Comparison of ENCODE assay signal across 6 cellular contexts in the genomic region with DNA sequence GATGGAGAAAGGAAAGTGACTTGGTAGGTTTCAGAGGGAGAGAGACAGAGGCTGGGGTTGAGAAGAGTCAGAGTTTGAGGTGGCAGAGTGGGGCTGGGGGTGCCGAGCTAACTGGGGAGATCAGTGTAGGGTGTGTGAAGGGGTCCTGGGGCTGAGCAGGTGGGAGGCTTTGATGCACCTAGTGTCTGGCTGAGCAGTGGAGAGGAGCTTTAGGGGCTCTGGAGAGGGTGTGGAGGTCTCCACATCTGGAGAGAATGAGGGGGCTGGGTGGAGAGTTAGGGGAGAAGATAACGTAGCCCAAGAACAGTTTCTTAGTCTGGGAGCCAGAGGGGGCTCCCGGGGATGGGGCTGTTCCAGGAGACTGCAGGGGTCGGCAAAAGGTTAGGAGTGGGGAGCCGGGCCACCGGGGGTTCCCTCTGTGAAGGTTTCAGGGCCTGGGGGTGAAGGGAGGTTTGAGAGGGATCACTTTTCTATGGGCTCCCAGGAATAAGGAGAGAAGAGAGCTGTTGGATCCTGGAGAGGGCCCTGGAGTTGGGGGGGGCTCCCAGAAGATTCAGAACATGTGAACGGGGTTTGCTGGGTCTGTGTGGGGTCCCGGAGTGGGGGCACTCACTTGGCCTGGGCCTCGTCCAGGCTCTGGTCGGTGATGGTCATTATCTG. TPM values are rescaled to one million over a fixed set of nuclear protein-coding genes. Genes with fewer than 3 reads are reported as not detected.
DNase-seq lines count a peak whose midpoint lies in the region; ATAC-seq and TF ChIP-seq lines count a peak whose summit lies in the region.

No MANE protein-coding gene starts in this region.

- no peak for DNase-seq in activated CD4-positive, alpha-beta T cell treated with anti-CD3 and anti-CD28 coated beads, Interleukin-2, amount 10 ng/mL, durations not matched to agents 24 days and 14 days
- DNase-seq in activated CD4-positive, alpha-beta T cell treated with anti-CD3 and anti-CD28 coated beads, Interleukin-2, amount 50 U/mL, for 1 hour, result no peak
- DNase-seq in heart left ventricle (no peak), germinal center (ENCODE audit: low spot score) (no peak)

- peaks cover 0 to 82% (median 57%) of the 10 kb centered on the region in 12 donors for H3K4me1 ChIP-seq in heart left ventricle
- H3K4me1 ChIP-seq in thymus (ENCODE audit: control insufficient read depth, insufficient read depth, low read length), result peaks cover 36% of the 10 kb centered on the region

- H3K4me3 ChIP-seq in heart left ventricle (peak overlapping the region; percentile 59 to 93 (median 80)), thymus (ENCODE audit: low read length) (peak overlapping the region; percentile 92)

- peaks cover 0 to 29% (median 19%) of the 10 kb centered on the region in 9 donors for H3K36me3 ChIP-seq in heart left ventricle
- H3K36me3 ChIP-seq in thymus (ENCODE audit: control insufficient read depth, insufficient read depth), result peaks cover 36% of the 10 kb centered on the region

- TF ChIP-seq CTCF in heart left ventricle (IDR thresholded peaks at IDR 0.05), result no peak

- no peaks in the 10 kb centered on the region for H3K27me3 Mint-ChIP-seq in activated CD4-positive, alpha-beta T cell treated with anti-CD3 and anti-CD28 coated beads, Interleukin-2, amount 10 ng/mL, durations not matched to agents 24 days and 14 days

- H3K36me3 Mint-ChIP-seq in activated CD4-positive, alpha-beta T cell treated with anti-CD3 and anti-CD28 coated beads, Interleukin-2, amount 10 ng/mL, durations not matched to agents 24 days and 14 days (ENCODE audit: low read depth), result peaks cover 49% of the 10 kb centered on the region

- H3K27ac Mint-ChIP-seq in activated CD4-positive, alpha-beta T cell treated with anti-CD3 and anti-CD28 coated beads, Interleukin-2, amount 10 ng/mL, durations not matched to agents 24 days and 14 days, result peak overlapping the region; percentile 79

- H3K27ac ChIP-seq in heart left ventricle (peak overlapping the region; percentile 90 to 100 (median 97)), thymus (ENCODE audit: low read depth) (peak overlapping the region; percentile 89)

- no peak for TF ChIP-seq POLR2A in heart left ventricle (IDR thresholded peaks at IDR 0.05)

- no peaks in the 10 kb centered on the region for H3K27me3 ChIP-seq in heart left ventricle
- H3K27me3 ChIP-seq in thymus (ENCODE audit: control insufficient read depth, insufficient read depth), result no peaks in the 10 kb centered on the region

- peak overlapping the region; percentile 87 for H3K4me3 Mint-ChIP-seq in activated CD4-positive, alpha-beta T cell treated with anti-CD3 and anti-CD28 coated beads, Interleukin-2, amount 10 ng/mL, durations not matched to agents 24 days and 14 days

- peaks cover 57% of the 10 kb centered on the region for H3K4me1 Mint-ChIP-seq in activated CD4-positive, alpha-beta T cell treated with anti-CD3 and anti-CD28 coated beads, Interleukin-2, amount 10 ng/mL, durations not matched to agents 24 days and 14 days

- ATAC-seq in heart left ventricle (no peak), HG02970 (IDR thresholded peaks at IDR 0.05; ENCODE audit: low FRiP score, unreplicated experiment) (no peak)

- no peaks in the 10 kb centered on the region for H3K9me3 ChIP-seq in heart left ventricle
- H3K9me3 ChIP-seq in thymus (ENCODE audit: control insufficient read depth), result no peaks in the 10 kb centered on the region

- H3K9me3 Mint-ChIP-seq in activated CD4-positive, alpha-beta T cell treated with anti-CD3 and anti-CD28 coated beads, Interleukin-2, amount 10 ng/mL, durations not matched to agents 24 days and 14 days, result no peaks in the 10 kb centered on the region

- intact Hi-C loops in activated CD4-positive, alpha-beta T cell treated with anti-CD3 and anti-CD28 coated beads, Interleukin-2, amount 10 ng/mL, durations not matched to agents 24 days and 14 days (cut with micrococcal nuclease), result no loop called here
- intact Hi-C loops in heart left ventricle (cut with DNase I), result no loop called here

- WGBS in heart left ventricle, 4 donors, result 1 to 5% (median 2%) methylated on average over 8 to 10 of the region's 10 CpGs
- WGBS in thymus, result 2% methylated on average over 10 of the region's 10 CpGs

RNA-seq across cellular contexts. Expression of a gene that starts 0.8 kb away (rescaled TPM):
- 88.1 and 92.7 TPM in 2 replicates for total RNA-seq in activated CD4-positive, alpha-beta T cell treated with anti-CD3 and anti-CD28 coated beads, Interleukin-2, amount 10 ng/mL, durations not matched to agents 24 days and 14 days
- 10 to 100 TPM; 25.3 to 60.4 (median 39.7) TPM for total RNA-seq in heart left ventricle
- polyA plus RNA-seq in heart left ventricle (10 to 100 TPM; 35.7 to 42.1 TPM), thymus (76.9 TPM)

RNA-seq across cellular contexts. Expression of a gene that starts 3.2 kb away (rescaled TPM):
- total RNA-seq in activated CD4-positive, alpha-beta T cell treated with anti-CD3 and anti-CD28 coated beads, Interleukin-2, amount 10 ng/mL, durations not matched to agents 24 days and 14 days, result 81.1 and 82.4 TPM in 2 replicates
- total RNA-seq in heart left ventricle, result 10 to 100 TPM in 2 of 9 donors, 1 to 10 TPM in 7; 1.6 to 41.0 (median 3.8) TPM
- polyA plus RNA-seq in heart left ventricle (1 to 10 TPM; 2.9 to 5.5 TPM), thymus (146 TPM)

RNA-seq across cellular contexts. Expression of a gene that starts 5.2 kb away (rescaled TPM):
- total RNA-seq in activated CD4-positive, alpha-beta T cell treated with anti-CD3 and anti-CD28 coated beads, Interleukin-2, amount 10 ng/mL, durations not matched to agents 24 days and 14 days, result 20.7 and 24.1 TPM in 2 replicates
- total RNA-seq in heart left ventricle, result 1 to 10 TPM in 6 of 9 donors, under 1 TPM in 2, not detected in 1; 0.69 to 5.7 (median 2.2) TPM
- 1 to 10 TPM; 1.4 to 1.6 TPM for polyA plus RNA-seq in heart left ventricle
- 81.3 TPM for polyA plus RNA-seq in thymus

RNA-seq across cellular contexts. Expression of a gene that starts 11.0 kb away (rescaled TPM):
- 59.9 and 62.6 TPM in 2 replicates for total RNA-seq in activated CD4-positive, alpha-beta T cell treated with anti-CD3 and anti-CD28 coated beads, Interleukin-2, amount 10 ng/mL, durations not matched to agents 24 days and 14 days
- total RNA-seq in heart left ventricle, result 100 to 1,000 TPM in 2 of 9 donors, 10 to 100 TPM in 7; 62.7 to 136 (median 84.5) TPM
- polyA plus RNA-seq in heart left ventricle, result 100 to 1,000 TPM in 1 of 2 donors, 10 to 100 TPM in 1; 95.1 to 132 TPM
- polyA plus RNA-seq in thymus, result 77.3 TPM

RNA-seq across cellular contexts. Expression of a gene that starts 13.3 kb away (rescaled TPM):
- 31.4 and 32.6 TPM in 2 replicates for total RNA-seq in activated CD4-positive, alpha-beta T cell treated with anti-CD3 and anti-CD28 coated beads, Interleukin-2, amount 10 ng/mL, durations not matched to agents 24 days and 14 days
- 10 to 100 TPM; 45.5 to 61.7 (median 51.0) TPM for total RNA-seq in heart left ventricle
- 10 to 100 TPM; 43.5 to 79.1 TPM for polyA plus RNA-seq in heart left ventricle
- 32.6 TPM for polyA plus RNA-seq in thymus
